Comparison of ENCODE assay signal across 8 cellular contexts in the genomic region with DNA sequence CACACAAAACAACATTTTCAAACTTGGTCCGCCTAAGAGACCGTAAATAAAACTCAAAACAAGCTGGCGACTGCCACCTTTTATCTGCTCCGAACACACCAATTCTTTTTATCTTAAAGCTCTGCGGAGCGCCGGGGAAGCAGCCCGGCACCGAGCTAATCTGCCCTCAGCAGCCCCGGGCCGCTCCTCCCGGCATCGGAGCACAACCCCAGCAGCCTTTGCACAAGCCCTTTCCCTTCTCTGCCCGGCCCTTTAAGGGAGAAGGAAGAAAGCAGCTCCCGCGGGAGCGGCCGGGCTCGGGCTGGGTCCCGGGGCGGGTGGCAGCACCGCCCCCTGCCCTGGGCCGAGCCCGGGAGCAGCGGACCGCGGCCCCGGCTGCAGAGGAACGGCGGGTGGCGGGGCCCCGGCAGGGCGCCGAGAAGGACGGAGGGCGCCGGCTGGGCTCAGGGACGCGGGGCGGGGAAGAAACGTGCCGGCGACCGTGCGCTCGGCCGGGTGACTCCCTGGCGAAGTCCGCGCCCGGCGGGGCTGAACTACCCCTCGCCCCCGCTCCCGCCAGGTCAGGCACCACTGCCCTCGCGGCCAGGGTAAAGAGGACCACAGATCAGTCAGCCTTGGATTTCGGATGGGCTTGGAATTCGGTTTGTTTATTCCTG.
DNase-seq lines count a peak whose midpoint lies in the region; ATAC-seq, FAIRE-seq and TF ChIP-seq lines count a peak whose summit lies in the region.

No MANE protein-coding gene starts in this region.

- no peak for TF ChIP-seq CTCF in CD8-positive, alpha-beta T cell (IDR thresholded peaks at IDR 0.05)
- TF ChIP-seq CTCF in HL-60 (IDR thresholded peaks at IDR 0.05; ENCODE audit: insufficient read depth, low read length) (no peak), activated B cell treated with CpG ODN at 0.5 μM for 24 hours (IDR thresholded peaks at IDR 0.05) (no peak), foreskin keratinocyte (conservative IDR thresholded peaks at IDR 0.05) (no peak)

- H3K27me3 Mint-ChIP-seq in CD8-positive, alpha-beta T cell (ENCODE audit: low read depth), result peaks cover 53% of the 10 kb centered on the region
- peaks cover 38% of the 10 kb centered on the region for H3K27me3 Mint-ChIP-seq in activated B cell treated with CpG ODN at 0.5 μM for 24 hours

- POLR2A ChIA-PET in CD8-positive, alpha-beta T cell (lab: Charles Lee), result no interaction called here
- POLR2A ChIA-PET in activated B cell treated with CpG ODN at 0.5 μM for 24 hours (lab: Charles Lee), result no interaction called here

- H3K4me3 ChIP-seq in CD8-positive, alpha-beta T cell (ENCODE audit: low read depth, low read length), result peak overlapping the region; percentile 38
- peak overlapping the region; percentile 18; the same call in 1 of the 2 replicates for H3K4me3 ChIP-seq in HL-60 (replicated peaks; ENCODE audit: insufficient read depth, low read length)
- H3K4me3 ChIP-seq in neuron (ENCODE audit: low read length), result peak overlapping the region; percentile 65

- H3K9me3 ChIP-seq in CD8-positive, alpha-beta T cell (ENCODE audit: low read length), result no peaks in the 10 kb centered on the region
- H3K9me3 ChIP-seq in neuron (ENCODE audit: low read length), result no peaks in the 10 kb centered on the region

- H3K36me3 ChIP-seq in CD8-positive, alpha-beta T cell (ENCODE audit: insufficient read depth, low read length), result no peaks in the 10 kb centered on the region
- no peaks in the 10 kb centered on the region for H3K36me3 ChIP-seq in neuron (ENCODE audit: insufficient read depth, low read length)

- ATAC-seq in CD8-positive, alpha-beta T cell, result no peak
- ATAC-seq in activated B cell treated with CpG ODN at 0.5 μM for 24 hours (ENCODE audit: low read depth) (peak; percentile 7), foreskin keratinocyte (peak; percentile 45), HG03460 (IDR thresholded peaks at IDR 0.05; ENCODE audit: unreplicated experiment) (no peak)

- no peak for TF ChIP-seq POLR2A in H54 (IDR thresholded peaks at IDR 0.05; ENCODE audit: low read depth, low read length)

- intact Hi-C loops in CD8-positive, alpha-beta T cell (cut with DNase I, micrococcal nuclease), result loop anchor here (5.0 kb wide), 2 partner anchors 953 to 958 kb away; no protein-coding TSS in a partner anchor
- intact Hi-C loops in activated B cell treated with CpG ODN at 0.5 μM for 24 hours (cut with micrococcal nuclease), result loop anchor here (5.0 kb wide), 2 partner anchors 953 to 1698 kb away; no protein-coding TSS in a partner anchor

- no peak for DNase-seq in CD8-positive, alpha-beta T cell
- DNase-seq in HL-60 (ENCODE audit: low read depth in 1 of 2, low spot score in 1 of 2) (peak in 1 of 2 experiments; percentile 21), activated B cell treated with CpG ODN at 0.5 μM for 24 hours (no peak), foreskin keratinocyte (peak; percentile 15 to 42), H54 (ENCODE audit: insufficient read length, low spot score) (no peak)
- DNase-seq in activated effector memory CD4-positive, alpha-beta T cell treated with anti-CD3 and anti-CD28 coated beads, Interleukin-2, amount 50 U/mL, for 16 hours, result no peak

- peaks cover 28% of the 10 kb centered on the region for H3K4me1 Mint-ChIP-seq in CD8-positive, alpha-beta T cell (ENCODE audit: low read depth)
- H3K4me1 Mint-ChIP-seq in activated B cell treated with CpG ODN at 0.5 μM for 24 hours, result peaks cover 30% of the 10 kb centered on the region

- CTCF ChIA-PET in CD8-positive, alpha-beta T cell (lab: Charles Lee), result no interaction called here
- CTCF ChIA-PET in activated B cell treated with CpG ODN at 0.5 μM for 24 hours (lab: Charles Lee), result interaction anchor here (1.8 kb wide), 1 partner anchor 9 kb away, joined by 9 read pairs; no protein-coding TSS in a partner anchor

- H3K4me3 Mint-ChIP-seq in CD8-positive, alpha-beta T cell, result peak overlapping the region; percentile 76
- H3K4me3 Mint-ChIP-seq in activated B cell treated with CpG ODN at 0.5 μM for 24 hours, result peak overlapping the region; percentile 75

- peaks cover 32% of the 10 kb centered on the region for H3K27me3 ChIP-seq in CD8-positive, alpha-beta T cell (ENCODE audit: insufficient read depth, low read length)
- peaks cover 63% of the 10 kb centered on the region for H3K27me3 ChIP-seq in HL-60 (ENCODE audit: insufficient read depth, poor library complexity, severe bottlenecking)
- H3K27me3 ChIP-seq in foreskin keratinocyte, result no peaks in the 10 kb centered on the region
- peaks cover 10% of the 10 kb centered on the region for H3K27me3 ChIP-seq in neuron (ENCODE audit: insufficient read depth, low read length)

- H3K9me3 Mint-ChIP-seq in CD8-positive, alpha-beta T cell, result no peaks in the 10 kb centered on the region
- H3K9me3 Mint-ChIP-seq in activated B cell treated with CpG ODN at 0.5 μM for 24 hours, result peaks cover 5% of the 10 kb centered on the region

- peaks cover 35% of the 10 kb centered on the region for H3K4me1 ChIP-seq in CD8-positive, alpha-beta T cell (ENCODE audit: insufficient read depth, low read length)
- H3K4me1 ChIP-seq in foreskin keratinocyte, result no peaks in the 10 kb centered on the region
- H3K4me1 ChIP-seq in neuron (ENCODE audit: insufficient read depth, low read length), result peaks cover 25% of the 10 kb centered on the region

- no peak for FAIRE-seq in H54 (lab: Jason Lieb, UNC)

- no peaks in the 10 kb centered on the region for H3K36me3 Mint-ChIP-seq in CD8-positive, alpha-beta T cell
- H3K36me3 Mint-ChIP-seq in activated B cell treated with CpG ODN at 0.5 μM for 24 hours (ENCODE audit: low read depth), result no peaks in the 10 kb centered on the region

- H2AFZ ChIP-seq in neuron (ENCODE audit: low read depth, low read length), result peak overlapping the region; percentile 86

- no peak overlapping the region for H3K27ac ChIP-seq in CD8-positive, alpha-beta T cell (ENCODE audit: low read depth, low read length)
- H3K27ac ChIP-seq in HL-60 (replicated peaks), result no peak overlapping the region
- peak overlapping the region; percentile 68 for H3K27ac ChIP-seq in foreskin keratinocyte

- no peak overlapping the region for H3K27ac Mint-ChIP-seq in CD8-positive, alpha-beta T cell
- H3K27ac Mint-ChIP-seq in activated B cell treated with CpG ODN at 0.5 μM for 24 hours, result no peak overlapping the region

Comparison
In these comparisons a context has a peak if more than half of its experiments do, and no peak if none do; other contexts are left out.
1. ATAC-seq: peak in activated B cell treated with CpG ODN at 0.5 μM for 24 hours (single experiment) and foreskin keratinocyte (single experiment); none in CD8-positive, alpha-beta T cell (single experiment) and HG03460 (single experiment).
2. DNase-seq: peak in foreskin keratinocyte (2 of 2); none in CD8-positive, alpha-beta T cell (0 of 7), activated B cell treated with CpG ODN at 0.5 μM for 24 hours (single experiment), H54 (single experiment) and activated effector memory CD4-positive, alpha-beta T cell treated with anti-CD3 and anti-CD28 coated beads, Interleukin-2, amount 50 U/mL, for 16 hours (single experiment).
3. Peak in every context shown above with its lines, with median percentiles within 50 percentile points of each other: H3K4me3 ChIP-seq.